2 cellular contexts compared by ENCODE assay signal in the genomic region with DNA sequence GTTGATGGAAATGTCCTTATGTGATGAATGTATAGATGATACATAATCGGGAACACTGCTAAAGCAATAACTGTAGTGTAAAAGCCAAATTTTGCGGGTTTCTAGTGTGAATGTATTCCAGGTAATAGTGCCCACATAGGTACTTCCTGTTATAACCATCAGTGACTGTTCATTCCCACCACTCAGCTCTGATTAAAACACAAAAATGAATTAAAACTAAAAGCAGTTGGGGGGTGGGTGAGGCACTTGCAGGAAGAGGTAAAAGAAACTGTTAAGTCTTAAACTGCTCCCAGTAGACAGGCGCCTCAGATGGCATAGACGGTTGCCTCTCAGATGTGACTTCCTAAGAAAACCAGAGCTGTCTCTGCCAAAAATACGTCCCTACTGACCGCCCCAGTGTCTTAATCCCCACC.
TF ChIP-seq lines count a peak whose summit lies in the region.

No MANE protein-coding gene starts in this region.

TF ChIP-seq in K562, 482 proteins besides CTCF, POLR2A, EP300 and RAD21 (continued from another document):
- TF ChIP-seq, protein P1, sequence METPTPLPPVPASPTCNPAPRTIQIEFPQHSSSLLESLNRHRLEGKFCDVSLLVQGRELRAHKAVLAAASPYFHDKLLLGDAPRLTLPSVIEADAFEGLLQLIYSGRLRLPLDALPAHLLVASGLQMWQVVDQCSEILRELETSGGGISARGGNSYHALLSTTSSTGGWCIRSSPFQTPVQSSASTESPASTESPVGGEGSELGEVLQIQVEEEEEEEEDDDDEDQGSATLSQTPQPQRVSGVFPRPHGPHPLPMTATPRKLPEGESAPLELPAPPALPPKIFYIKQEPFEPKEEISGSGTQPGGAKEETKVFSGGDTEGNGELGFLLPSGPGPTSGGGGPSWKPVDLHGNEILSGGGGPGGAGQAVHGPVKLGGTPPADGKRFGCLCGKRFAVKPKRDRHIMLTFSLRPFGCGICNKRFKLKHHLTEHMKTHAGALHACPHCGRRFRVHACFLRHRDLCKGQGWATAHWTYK (CRISPR knock-in tag; IDR thresholded peaks at IDR 0.05), result 0 out of 2 replicates have a peak, but pooled peaks have one; percentile 12

TF ChIP-seq in neural cell, 6 proteins besides CTCF, POLR2A, EP300 and RAD21 (continued from another document):
- TF ChIP-seq, protein P2, sequence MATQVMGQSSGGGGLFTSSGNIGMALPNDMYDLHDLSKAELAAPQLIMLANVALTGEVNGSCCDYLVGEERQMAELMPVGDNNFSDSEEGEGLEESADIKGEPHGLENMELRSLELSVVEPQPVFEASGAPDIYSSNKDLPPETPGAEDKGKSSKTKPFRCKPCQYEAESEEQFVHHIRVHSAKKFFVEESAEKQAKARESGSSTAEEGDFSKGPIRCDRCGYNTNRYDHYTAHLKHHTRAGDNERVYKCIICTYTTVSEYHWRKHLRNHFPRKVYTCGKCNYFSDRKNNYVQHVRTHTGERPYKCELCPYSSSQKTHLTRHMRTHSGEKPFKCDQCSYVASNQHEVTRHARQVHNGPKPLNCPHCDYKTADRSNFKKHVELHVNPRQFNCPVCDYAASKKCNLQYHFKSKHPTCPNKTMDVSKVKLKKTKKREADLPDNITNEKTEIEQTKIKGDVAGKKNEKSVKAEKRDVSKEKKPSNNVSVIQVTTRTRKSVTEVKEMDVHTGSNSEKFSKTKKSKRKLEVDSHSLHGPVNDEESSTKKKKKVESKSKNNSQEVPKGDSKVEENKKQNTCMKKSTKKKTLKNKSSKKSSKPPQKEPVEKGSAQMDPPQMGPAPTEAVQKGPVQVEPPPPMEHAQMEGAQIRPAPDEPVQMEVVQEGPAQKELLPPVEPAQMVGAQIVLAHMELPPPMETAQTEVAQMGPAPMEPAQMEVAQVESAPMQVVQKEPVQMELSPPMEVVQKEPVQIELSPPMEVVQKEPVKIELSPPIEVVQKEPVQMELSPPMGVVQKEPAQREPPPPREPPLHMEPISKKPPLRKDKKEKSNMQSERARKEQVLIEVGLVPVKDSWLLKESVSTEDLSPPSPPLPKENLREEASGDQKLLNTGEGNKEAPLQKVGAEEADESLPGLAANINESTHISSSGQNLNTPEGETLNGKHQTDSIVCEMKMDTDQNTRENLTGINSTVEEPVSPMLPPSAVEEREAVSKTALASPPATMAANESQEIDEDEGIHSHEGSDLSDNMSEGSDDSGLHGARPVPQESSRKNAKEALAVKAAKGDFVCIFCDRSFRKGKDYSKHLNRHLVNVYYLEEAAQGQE (IDR thresholded peaks at IDR 0.05; ENCODE audit: borderline replicate concordance), result no peak
- TF ChIP-seq POLR2AphosphoS5 (IDR thresholded peaks at IDR 0.05) (no peak), MXI1 (conservative IDR thresholded peaks at IDR 0.05; ENCODE audit: poor library complexity, severe bottlenecking) (no peak), TAF1 (IDR thresholded peaks at IDR 0.05; ENCODE audit: low read depth) (no peak)
